2 cellular contexts compared by ENCODE assay signal in the genomic region with DNA sequence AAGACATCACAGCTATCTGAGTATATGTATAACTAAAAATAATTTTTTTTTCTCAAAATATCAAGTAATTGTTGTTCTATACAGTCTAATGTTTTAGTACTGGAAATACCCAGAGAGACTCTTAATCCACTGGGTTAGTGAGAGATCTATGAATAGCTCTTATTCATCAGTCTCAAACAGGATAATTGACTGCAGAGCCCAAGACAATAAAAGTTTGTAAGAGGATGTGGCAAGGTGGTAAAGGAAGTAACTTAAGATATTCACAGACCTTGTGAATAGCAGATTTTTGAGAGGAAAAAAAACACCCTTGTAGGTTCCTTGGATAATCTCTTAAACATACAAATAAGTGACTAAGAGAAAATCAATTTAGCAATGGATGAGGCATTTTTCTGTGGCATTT.
TF ChIP-seq lines count a peak whose summit lies in the region.

No MANE protein-coding gene starts in this region.

TF ChIP-seq in GM23338, 12 proteins besides CTCF, POLR2A, EP300 and RAD21 (continued from another document):
- TF ChIP-seq, protein P1, sequence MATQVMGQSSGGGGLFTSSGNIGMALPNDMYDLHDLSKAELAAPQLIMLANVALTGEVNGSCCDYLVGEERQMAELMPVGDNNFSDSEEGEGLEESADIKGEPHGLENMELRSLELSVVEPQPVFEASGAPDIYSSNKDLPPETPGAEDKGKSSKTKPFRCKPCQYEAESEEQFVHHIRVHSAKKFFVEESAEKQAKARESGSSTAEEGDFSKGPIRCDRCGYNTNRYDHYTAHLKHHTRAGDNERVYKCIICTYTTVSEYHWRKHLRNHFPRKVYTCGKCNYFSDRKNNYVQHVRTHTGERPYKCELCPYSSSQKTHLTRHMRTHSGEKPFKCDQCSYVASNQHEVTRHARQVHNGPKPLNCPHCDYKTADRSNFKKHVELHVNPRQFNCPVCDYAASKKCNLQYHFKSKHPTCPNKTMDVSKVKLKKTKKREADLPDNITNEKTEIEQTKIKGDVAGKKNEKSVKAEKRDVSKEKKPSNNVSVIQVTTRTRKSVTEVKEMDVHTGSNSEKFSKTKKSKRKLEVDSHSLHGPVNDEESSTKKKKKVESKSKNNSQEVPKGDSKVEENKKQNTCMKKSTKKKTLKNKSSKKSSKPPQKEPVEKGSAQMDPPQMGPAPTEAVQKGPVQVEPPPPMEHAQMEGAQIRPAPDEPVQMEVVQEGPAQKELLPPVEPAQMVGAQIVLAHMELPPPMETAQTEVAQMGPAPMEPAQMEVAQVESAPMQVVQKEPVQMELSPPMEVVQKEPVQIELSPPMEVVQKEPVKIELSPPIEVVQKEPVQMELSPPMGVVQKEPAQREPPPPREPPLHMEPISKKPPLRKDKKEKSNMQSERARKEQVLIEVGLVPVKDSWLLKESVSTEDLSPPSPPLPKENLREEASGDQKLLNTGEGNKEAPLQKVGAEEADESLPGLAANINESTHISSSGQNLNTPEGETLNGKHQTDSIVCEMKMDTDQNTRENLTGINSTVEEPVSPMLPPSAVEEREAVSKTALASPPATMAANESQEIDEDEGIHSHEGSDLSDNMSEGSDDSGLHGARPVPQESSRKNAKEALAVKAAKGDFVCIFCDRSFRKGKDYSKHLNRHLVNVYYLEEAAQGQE (IDR thresholded peaks at IDR 0.05; ENCODE audit: unreplicated experiment): no peak
TF ChIP-seq in GM23338: peak in this region for 0.

TF ChIP-seq in WTC11, 78 proteins besides CTCF, POLR2A, EP300 and RAD21:
- TF ChIP-seq, protein P2, sequence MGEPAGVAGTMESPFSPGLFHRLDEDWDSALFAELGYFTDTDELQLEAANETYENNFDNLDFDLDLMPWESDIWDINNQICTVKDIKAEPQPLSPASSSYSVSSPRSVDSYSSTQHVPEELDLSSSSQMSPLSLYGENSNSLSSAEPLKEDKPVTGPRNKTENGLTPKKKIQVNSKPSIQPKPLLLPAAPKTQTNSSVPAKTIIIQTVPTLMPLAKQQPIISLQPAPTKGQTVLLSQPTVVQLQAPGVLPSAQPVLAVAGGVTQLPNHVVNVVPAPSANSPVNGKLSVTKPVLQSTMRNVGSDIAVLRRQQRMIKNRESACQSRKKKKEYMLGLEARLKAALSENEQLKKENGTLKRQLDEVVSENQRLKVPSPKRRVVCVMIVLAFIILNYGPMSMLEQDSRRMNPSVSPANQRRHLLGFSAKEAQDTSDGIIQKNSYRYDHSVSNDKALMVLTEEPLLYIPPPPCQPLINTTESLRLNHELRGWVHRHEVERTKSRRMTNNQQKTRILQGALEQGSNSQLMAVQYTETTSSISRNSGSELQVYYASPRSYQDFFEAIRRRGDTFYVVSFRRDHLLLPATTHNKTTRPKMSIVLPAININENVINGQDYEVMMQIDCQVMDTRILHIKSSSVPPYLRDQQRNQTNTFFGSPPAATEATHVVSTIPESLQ (CRISPR knock-in tag; IDR thresholded peaks at IDR 0.05): no peak
- no peak for TF ChIP-seq ELF4 (CRISPR knock-in tag; IDR thresholded peaks at IDR 0.05; ENCODE audit: low read depth)
- TF ChIP-seq, protein P3, sequence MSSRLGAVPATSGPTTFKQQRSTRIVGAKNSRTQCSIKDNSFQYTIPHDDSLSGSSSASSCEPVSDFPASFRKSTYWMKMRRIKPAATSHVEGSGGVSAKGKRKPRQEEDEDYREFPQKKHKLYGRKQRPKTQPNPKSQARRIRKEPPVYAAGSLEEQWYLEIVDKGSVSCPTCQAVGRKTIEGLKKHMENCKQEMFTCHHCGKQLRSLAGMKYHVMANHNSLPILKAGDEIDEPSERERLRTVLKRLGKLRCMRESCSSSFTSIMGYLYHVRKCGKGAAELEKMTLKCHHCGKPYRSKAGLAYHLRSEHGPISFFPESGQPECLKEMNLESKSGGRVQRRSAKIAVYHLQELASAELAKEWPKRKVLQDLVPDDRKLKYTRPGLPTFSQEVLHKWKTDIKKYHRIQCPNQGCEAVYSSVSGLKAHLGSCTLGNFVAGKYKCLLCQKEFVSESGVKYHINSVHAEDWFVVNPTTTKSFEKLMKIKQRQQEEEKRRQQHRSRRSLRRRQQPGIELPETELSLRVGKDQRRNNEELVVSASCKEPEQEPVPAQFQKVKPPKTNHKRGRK (CRISPR knock-in tag; IDR thresholded peaks at IDR 0.05; ENCODE audit: borderline replicate concordance): no peak
- no peak for TF ChIP-seq SMAD4 (CRISPR knock-in tag; IDR thresholded peaks at IDR 0.05)
- no peak for TF ChIP-seq ESRRA (CRISPR knock-in tag; IDR thresholded peaks at IDR 0.05; ENCODE audit: borderline replicate concordance)
- TF ChIP-seq, protein P4, sequence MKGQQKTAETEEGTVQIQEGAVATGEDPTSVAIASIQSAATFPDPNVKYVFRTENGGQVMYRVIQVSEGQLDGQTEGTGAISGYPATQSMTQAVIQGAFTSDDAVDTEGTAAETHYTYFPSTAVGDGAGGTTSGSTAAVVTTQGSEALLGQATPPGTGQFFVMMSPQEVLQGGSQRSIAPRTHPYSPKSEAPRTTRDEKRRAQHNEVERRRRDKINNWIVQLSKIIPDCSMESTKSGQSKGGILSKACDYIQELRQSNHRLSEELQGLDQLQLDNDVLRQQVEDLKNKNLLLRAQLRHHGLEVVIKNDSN (CRISPR knock-in tag; IDR thresholded peaks at IDR 0.05): no peak
- TF ChIP-seq, protein P5, sequence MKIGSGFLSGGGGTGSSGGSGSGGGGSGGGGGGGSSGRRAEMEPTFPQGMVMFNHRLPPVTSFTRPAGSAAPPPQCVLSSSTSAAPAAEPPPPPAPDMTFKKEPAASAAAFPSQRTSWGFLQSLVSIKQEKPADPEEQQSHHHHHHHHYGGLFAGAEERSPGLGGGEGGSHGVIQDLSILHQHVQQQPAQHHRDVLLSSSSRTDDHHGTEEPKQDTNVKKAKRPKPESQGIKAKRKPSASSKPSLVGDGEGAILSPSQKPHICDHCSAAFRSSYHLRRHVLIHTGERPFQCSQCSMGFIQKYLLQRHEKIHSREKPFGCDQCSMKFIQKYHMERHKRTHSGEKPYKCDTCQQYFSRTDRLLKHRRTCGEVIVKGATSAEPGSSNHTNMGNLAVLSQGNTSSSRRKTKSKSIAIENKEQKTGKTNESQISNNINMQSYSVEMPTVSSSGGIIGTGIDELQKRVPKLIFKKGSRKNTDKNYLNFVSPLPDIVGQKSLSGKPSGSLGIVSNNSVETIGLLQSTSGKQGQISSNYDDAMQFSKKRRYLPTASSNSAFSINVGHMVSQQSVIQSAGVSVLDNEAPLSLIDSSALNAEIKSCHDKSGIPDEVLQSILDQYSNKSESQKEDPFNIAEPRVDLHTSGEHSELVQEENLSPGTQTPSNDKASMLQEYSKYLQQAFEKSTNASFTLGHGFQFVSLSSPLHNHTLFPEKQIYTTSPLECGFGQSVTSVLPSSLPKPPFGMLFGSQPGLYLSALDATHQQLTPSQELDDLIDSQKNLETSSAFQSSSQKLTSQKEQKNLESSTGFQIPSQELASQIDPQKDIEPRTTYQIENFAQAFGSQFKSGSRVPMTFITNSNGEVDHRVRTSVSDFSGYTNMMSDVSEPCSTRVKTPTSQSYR (CRISPR knock-in tag; IDR thresholded peaks at IDR 0.05): no peak
- TF ChIP-seq, protein P6, sequence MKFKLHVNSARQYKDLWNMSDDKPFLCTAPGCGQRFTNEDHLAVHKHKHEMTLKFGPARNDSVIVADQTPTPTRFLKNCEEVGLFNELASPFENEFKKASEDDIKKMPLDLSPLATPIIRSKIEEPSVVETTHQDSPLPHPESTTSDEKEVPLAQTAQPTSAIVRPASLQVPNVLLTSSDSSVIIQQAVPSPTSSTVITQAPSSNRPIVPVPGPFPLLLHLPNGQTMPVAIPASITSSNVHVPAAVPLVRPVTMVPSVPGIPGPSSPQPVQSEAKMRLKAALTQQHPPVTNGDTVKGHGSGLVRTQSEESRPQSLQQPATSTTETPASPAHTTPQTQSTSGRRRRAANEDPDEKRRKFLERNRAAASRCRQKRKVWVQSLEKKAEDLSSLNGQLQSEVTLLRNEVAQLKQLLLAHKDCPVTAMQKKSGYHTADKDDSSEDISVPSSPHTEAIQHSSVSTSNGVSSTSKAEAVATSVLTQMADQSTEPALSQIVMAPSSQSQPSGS (CRISPR knock-in tag; IDR thresholded peaks at IDR 0.05; ENCODE audit: borderline replicate concordance, low read depth): no peak
- no peak for TF ChIP-seq ZNF121 (CRISPR knock-in tag; IDR thresholded peaks at IDR 0.05)
- no peak for TF ChIP-seq KAT7 (CRISPR knock-in tag; IDR thresholded peaks at IDR 0.05; ENCODE audit: borderline replicate concordance)
- TF ChIP-seq, protein P7, sequence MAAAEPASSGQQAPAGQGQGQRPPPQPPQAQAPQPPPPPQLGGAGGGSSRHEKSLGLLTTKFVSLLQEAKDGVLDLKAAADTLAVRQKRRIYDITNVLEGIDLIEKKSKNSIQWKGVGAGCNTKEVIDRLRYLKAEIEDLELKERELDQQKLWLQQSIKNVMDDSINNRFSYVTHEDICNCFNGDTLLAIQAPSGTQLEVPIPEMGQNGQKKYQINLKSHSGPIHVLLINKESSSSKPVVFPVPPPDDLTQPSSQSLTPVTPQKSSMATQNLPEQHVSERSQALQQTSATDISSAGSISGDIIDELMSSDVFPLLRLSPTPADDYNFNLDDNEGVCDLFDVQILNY (CRISPR knock-in tag; IDR thresholded peaks at IDR 0.05): no peak
- no peak for TF ChIP-seq PRRX2 (CRISPR knock-in tag; IDR thresholded peaks at IDR 0.05)
- TF ChIP-seq, protein P8, sequence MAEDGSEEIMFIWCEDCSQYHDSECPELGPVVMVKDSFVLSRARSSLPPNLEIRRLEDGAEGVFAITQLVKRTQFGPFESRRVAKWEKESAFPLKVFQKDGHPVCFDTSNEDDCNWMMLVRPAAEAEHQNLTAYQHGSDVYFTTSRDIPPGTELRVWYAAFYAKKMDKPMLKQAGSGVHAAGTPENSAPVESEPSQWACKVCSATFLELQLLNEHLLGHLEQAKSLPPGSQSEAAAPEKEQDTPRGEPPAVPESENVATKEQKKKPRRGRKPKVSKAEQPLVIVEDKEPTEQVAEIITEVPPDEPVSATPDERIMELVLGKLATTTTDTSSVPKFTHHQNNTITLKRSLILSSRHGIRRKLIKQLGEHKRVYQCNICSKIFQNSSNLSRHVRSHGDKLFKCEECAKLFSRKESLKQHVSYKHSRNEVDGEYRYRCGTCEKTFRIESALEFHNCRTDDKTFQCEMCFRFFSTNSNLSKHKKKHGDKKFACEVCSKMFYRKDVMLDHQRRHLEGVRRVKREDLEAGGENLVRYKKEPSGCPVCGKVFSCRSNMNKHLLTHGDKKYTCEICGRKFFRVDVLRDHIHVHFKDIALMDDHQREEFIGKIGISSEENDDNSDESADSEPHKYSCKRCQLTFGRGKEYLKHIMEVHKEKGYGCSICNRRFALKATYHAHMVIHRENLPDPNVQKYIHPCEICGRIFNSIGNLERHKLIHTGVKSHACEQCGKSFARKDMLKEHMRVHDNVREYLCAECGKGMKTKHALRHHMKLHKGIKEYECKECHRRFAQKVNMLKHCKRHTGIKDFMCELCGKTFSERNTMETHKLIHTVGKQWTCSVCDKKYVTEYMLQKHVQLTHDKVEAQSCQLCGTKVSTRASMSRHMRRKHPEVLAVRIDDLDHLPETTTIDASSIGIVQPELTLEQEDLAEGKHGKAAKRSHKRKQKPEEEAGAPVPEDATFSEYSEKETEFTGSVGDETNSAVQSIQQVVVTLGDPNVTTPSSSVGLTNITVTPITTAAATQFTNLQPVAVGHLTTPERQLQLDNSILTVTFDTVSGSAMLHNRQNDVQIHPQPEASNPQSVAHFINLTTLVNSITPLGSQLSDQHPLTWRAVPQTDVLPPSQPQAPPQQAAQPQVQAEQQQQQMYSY (CRISPR knock-in tag; IDR thresholded peaks at IDR 0.05): no peak
- TF ChIP-seq, protein P9, sequence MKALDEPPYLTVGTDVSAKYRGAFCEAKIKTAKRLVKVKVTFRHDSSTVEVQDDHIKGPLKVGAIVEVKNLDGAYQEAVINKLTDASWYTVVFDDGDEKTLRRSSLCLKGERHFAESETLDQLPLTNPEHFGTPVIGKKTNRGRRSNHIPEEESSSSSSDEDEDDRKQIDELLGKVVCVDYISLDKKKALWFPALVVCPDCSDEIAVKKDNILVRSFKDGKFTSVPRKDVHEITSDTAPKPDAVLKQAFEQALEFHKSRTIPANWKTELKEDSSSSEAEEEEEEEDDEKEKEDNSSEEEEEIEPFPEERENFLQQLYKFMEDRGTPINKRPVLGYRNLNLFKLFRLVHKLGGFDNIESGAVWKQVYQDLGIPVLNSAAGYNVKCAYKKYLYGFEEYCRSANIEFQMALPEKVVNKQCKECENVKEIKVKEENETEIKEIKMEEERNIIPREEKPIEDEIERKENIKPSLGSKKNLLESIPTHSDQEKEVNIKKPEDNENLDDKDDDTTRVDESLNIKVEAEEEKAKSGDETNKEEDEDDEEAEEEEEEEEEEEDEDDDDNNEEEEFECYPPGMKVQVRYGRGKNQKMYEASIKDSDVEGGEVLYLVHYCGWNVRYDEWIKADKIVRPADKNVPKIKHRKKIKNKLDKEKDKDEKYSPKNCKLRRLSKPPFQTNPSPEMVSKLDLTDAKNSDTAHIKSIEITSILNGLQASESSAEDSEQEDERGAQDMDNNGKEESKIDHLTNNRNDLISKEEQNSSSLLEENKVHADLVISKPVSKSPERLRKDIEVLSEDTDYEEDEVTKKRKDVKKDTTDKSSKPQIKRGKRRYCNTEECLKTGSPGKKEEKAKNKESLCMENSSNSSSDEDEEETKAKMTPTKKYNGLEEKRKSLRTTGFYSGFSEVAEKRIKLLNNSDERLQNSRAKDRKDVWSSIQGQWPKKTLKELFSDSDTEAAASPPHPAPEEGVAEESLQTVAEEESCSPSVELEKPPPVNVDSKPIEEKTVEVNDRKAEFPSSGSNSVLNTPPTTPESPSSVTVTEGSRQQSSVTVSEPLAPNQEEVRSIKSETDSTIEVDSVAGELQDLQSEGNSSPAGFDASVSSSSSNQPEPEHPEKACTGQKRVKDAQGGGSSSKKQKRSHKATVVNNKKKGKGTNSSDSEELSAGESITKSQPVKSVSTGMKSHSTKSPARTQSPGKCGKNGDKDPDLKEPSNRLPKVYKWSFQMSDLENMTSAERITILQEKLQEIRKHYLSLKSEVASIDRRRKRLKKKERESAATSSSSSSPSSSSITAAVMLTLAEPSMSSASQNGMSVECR (CRISPR knock-in tag; IDR thresholded peaks at IDR 0.05; ENCODE audit: borderline replicate concordance): no peak
- TF ChIP-seq, protein P10, sequence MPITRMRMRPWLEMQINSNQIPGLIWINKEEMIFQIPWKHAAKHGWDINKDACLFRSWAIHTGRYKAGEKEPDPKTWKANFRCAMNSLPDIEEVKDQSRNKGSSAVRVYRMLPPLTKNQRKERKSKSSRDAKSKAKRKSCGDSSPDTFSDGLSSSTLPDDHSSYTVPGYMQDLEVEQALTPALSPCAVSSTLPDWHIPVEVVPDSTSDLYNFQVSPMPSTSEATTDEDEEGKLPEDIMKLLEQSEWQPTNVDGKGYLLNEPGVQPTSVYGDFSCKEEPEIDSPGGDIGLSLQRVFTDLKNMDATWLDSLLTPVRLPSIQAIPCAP (CRISPR knock-in tag; IDR thresholded peaks at IDR 0.05): no peak
- no peak for TF ChIP-seq CREM (CRISPR knock-in tag; IDR thresholded peaks at IDR 0.05)
- TF ChIP-seq RORB (CRISPR knock-in tag; IDR thresholded peaks at IDR 0.05): no peak
- TF ChIP-seq, protein P11, sequence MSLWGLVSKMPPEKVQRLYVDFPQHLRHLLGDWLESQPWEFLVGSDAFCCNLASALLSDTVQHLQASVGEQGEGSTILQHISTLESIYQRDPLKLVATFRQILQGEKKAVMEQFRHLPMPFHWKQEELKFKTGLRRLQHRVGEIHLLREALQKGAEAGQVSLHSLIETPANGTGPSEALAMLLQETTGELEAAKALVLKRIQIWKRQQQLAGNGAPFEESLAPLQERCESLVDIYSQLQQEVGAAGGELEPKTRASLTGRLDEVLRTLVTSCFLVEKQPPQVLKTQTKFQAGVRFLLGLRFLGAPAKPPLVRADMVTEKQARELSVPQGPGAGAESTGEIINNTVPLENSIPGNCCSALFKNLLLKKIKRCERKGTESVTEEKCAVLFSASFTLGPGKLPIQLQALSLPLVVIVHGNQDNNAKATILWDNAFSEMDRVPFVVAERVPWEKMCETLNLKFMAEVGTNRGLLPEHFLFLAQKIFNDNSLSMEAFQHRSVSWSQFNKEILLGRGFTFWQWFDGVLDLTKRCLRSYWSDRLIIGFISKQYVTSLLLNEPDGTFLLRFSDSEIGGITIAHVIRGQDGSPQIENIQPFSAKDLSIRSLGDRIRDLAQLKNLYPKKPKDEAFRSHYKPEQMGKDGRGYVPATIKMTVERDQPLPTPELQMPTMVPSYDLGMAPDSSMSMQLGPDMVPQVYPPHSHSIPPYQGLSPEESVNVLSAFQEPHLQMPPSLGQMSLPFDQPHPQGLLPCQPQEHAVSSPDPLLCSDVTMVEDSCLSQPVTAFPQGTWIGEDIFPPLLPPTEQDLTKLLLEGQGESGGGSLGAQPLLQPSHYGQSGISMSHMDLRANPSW (CRISPR knock-in tag; conservative IDR thresholded peaks at IDR 0.05; ENCODE audit: low read depth): no peak
